8 cellular contexts compared by ENCODE assay signal in genomic region chr12:105084251-105085250, GRCh38. TPM values are rescaled to one million over a fixed set of nuclear protein-coding genes. Genes with fewer than 3 reads are reported as not detected.
DNase-seq lines count a peak whose midpoint lies in the region; ATAC-seq and TF ChIP-seq lines count a peak whose summit lies in the region.

TSS of gene ALDH1L2 (minus strand) at chr12:105084458. CDS start at chr12:105084436, 22 bp downstream.

- ATAC-seq in GM19035 (IDR thresholded peaks at IDR 0.05; ENCODE audit: unreplicated experiment) (peak; percentile 84), HG03439 (IDR thresholded peaks at IDR 0.05; ENCODE audit: unreplicated experiment) (no peak)

- 25 to 26% methylated on average over 75 of the region's 75 CpGs for WGBS in sigmoid colon, 2 donors

- H3K4me3 Mint-ChIP-seq in T-helper 1 cell treated with Interleukin-12 subunit alpha and Interleukin-12 subunit beta and Interleukin-4 antibody, amounts not matched to agents 30 μg/mL and 1 μg/mL, for 36 hours, result peak within 1 kb of the TSS; percentile 81
- H3K4me3 Mint-ChIP-seq in brain, result peak within 1 kb of the TSS; percentile 92 to 96 (median 95)

- TF ChIP-seq EP300 in sigmoid colon (IDR thresholded peaks at IDR 0.05), result no peak

- H3K4me1 ChIP-seq in sigmoid colon, result peaks cover 0 to 18% (median 13%) of the 10 kb centered on the region in 4 donors

- H3K4me1 Mint-ChIP-seq in T-helper 1 cell treated with Interleukin-12 subunit alpha and Interleukin-12 subunit beta and Interleukin-4 antibody, amounts not matched to agents 30 μg/mL and 1 μg/mL, for 36 hours (ENCODE audit: low read depth), result peaks cover 10% of the 10 kb centered on the region
- peaks cover 28% of the 10 kb centered on the region for H3K4me1 Mint-ChIP-seq in brain

- no peak for TF ChIP-seq POLR2A in sigmoid colon (IDR thresholded peaks at IDR 0.05)

- intact Hi-C loops in sigmoid colon (cut with DNase I), result loop anchor here (2.0 kb wide), 1 partner anchor 22 kb away; the partner anchor contains the start of gene WASHC4

- TF ChIP-seq CTCF in AG10803 (conservative IDR thresholded peaks at IDR 0.05; ENCODE audit: low read length), result no peak
- no peak for TF ChIP-seq CTCF in brain (conservative IDR thresholded peaks at IDR 0.05)
- no peak for TF ChIP-seq CTCF in sigmoid colon (IDR thresholded peaks at IDR 0.05)

- peak within 1 kb of the TSS; percentile 72 for H3K4me3 ChIP-seq in AG10803 (ENCODE audit: low read length)
- H3K4me3 ChIP-seq in iPS-11a (ENCODE audit: low read depth, low read length), result peak within 1 kb of the TSS; percentile 65
- peak within 1 kb of the TSS; percentile 40 to 60 (median 58) for H3K4me3 ChIP-seq in sigmoid colon

- peaks cover 4% of the 10 kb centered on the region for H3K9me3 Mint-ChIP-seq in T-helper 1 cell treated with Interleukin-12 subunit alpha and Interleukin-12 subunit beta and Interleukin-4 antibody, amounts not matched to agents 30 μg/mL and 1 μg/mL, for 36 hours
- H3K9me3 Mint-ChIP-seq in brain, result peaks cover 6 to 8% (median 7%) of the 10 kb centered on the region in 5 experiments

- no peaks in the 10 kb centered on the region for H3K9me3 ChIP-seq in sigmoid colon

- H3K27me3 ChIP-seq in sigmoid colon, result no peaks in the 10 kb centered on the region

- H3K36me3 Mint-ChIP-seq in T-helper 1 cell treated with Interleukin-12 subunit alpha and Interleukin-12 subunit beta and Interleukin-4 antibody, amounts not matched to agents 30 μg/mL and 1 μg/mL, for 36 hours (ENCODE audit: low read depth), result no peaks in the 10 kb centered on the region
- H3K36me3 Mint-ChIP-seq in brain, result no peaks in the 10 kb centered on the region

- peak within 1 kb of the TSS; percentile 32 for H3K27ac Mint-ChIP-seq in T-helper 1 cell treated with Interleukin-12 subunit alpha and Interleukin-12 subunit beta and Interleukin-4 antibody, amounts not matched to agents 30 μg/mL and 1 μg/mL, for 36 hours
- H3K27ac Mint-ChIP-seq in brain, result peak within 1 kb of the TSS; percentile 79 to 95 (median 93)

- peaks cover 40% of the 10 kb centered on the region for H3K27me3 Mint-ChIP-seq in T-helper 1 cell treated with Interleukin-12 subunit alpha and Interleukin-12 subunit beta and Interleukin-4 antibody, amounts not matched to agents 30 μg/mL and 1 μg/mL, for 36 hours (ENCODE audit: low read depth)
- H3K27me3 Mint-ChIP-seq in brain, result peaks cover 15% of the 10 kb centered on the region

- DNase-seq in AG10803 (ENCODE audit: low read depth), result peak; percentile 95
- peak; percentile 50 for DNase-seq in HPDE6-E6E7 (ENCODE audit: extremely low spot score)
- peak; percentile 93 for DNase-seq in sigmoid colon

- no peaks in the 10 kb centered on the region for H3K36me3 ChIP-seq in sigmoid colon

- H3K27ac ChIP-seq in sigmoid colon, result peak within 1 kb of the TSS; percentile 57 to 78 (median 68)

RNA-seq across cellular contexts. Expression of gene ALDH1L2, which starts in this region (rescaled TPM):
- polyA plus RNA-seq in brain (ENCODE audit: insufficient read depth, low read depth, low replicate concordance) (1.2 TPM), sigmoid colon (1 to 10 TPM in 1 of 3 donors, under 1 TPM in 2; 0.23 to 1.3 (median 0.60) TPM)
- total RNA-seq in sigmoid colon, result 10 to 100 TPM in 1 of 4 donors, 1 to 10 TPM in 3; 3.1 to 13.0 (median 6.6) TPM
